20 cellular contexts compared by ENCODE assay signal in the genomic region with DNA sequence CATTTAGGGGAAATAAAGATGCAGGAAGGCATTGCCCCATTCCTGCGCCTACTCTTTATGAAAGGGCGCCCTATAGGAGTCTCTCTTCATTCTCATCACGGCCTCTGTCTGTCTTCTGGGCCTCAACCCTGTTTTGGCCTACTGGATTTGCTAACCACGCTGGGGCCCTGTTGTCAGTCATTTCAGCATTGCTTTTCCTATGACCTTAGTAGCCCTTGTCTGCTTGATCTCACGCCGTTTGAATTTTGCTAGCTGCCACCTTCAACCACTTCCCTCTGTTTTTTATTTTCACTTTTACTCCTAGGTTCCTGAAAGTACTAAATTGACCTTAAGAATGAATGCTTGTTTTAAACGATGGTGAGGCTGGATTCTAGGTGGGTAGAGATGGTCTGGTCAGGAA.
DNase-seq lines count a peak whose midpoint lies in the region; ATAC-seq and TF ChIP-seq lines count a peak whose summit lies in the region.
"Had no signal": no experiment of that assay in that cellular context is flagged by ENCODE, and none has a peak within 500 bp of the region (broad histone marks: within the 10 kb centered on the region; RNA-seq: fewer than 3 reads in every experiment).

No MANE protein-coding gene starts in this region.

- no peak overlapping the region for H3K27ac ChIP-seq in SK-N-SH (ENCODE audit: low read depth in 2 of 2, low read length in 1 of 2)
- H3K27ac ChIP-seq: A549, cardiac muscle cell, left lung, ovary had no signal

- H3F3A ChIP-seq in SK-N-SH (replicated peaks; ENCODE audit: insufficient read depth) = no peaks in the 10 kb centered on the region

- 96% methylated on average over 7 of the region's 7 CpGs for WGBS in SK-N-SH (ENCODE audit: low lambda C conversion rate)

- H3K9ac ChIP-seq in SK-N-SH = no peak overlapping the region

- H3K27me3 ChIP-seq in SK-N-SH (ENCODE audit: insufficient read depth) = no peaks in the 10 kb centered on the region
- H3K27me3 ChIP-seq: cardiac muscle cell, left lung, ovary had no signal

- peak; percentile 19 for DNase-seq in activated CD4-positive, alpha-beta T cell treated with anti-CD3 and anti-CD28 coated beads, Interleukin-2, amount 10 ng/mL, durations not matched to agents 7 days and 5 days
- no peak for DNase-seq in activated CD4-positive, alpha-beta T cell treated with anti-CD3 and anti-CD28 coated beads for 1 hour
- no peak for DNase-seq in activated T-helper 1 cell treated with anti-CD3 and anti-CD28 coated beads, Interleukin-12 subunit alpha, Interleukin-12 subunit beta, Interleukin-2, Interleukin-4 antibody, amounts not matched to agents 30 ng/mL and 10 ng/mL and 1 ng/mL, durations not matched to agents 14 hours and 24 hours and 36 hours (ENCODE audit: low spot score)
- DNase-seq in stimulated activated effector memory CD8-positive, alpha-beta T cell treated with anti-CD3 and anti-CD28 coated beads, Interleukin-12 subunit alpha, Interleukin-12 subunit beta, amount 100 ng/mL, for 72 hours (ENCODE audit: low spot score in 2 of 2) = no peak
- DNase-seq in SK-N-SH = no peak
- no peak for DNase-seq in germinal center (ENCODE audit: low spot score)
- DNase-seq: activated CD4-positive, CD25-positive, alpha-beta regulatory T cell treated with anti-CD3 and anti-CD28 coated beads, Interleukin-2, amount 50 U/mL, for 72 hours; activated naive CD4-positive, alpha-beta T cell; anterior cingulate cortex; left lung; naive thymus-derived CD8-positive, alpha-beta T cell; NCI-H187 treated with DMSO at 0.1 percent for 48 hours; NCI-H69; ovary; stimulated activated CD4-positive, alpha-beta T cell treated with anti-CD3 and anti-CD28 coated beads, Interleukin-4, amount 100 ng/mL, for 1 hour; trophoblast cell had no signal

- no peaks in the 10 kb centered on the region for H3K4me1 ChIP-seq in SK-N-SH (ENCODE audit: control insufficient read depth in 1 of 2, insufficient read depth in 2 of 2, low read depth in 1 of 2, low read length in 1 of 2)
- H3K4me1 ChIP-seq: A549, left lung had no signal

- ATAC-seq in HG02610 (IDR thresholded peaks at IDR 0.05; ENCODE audit: unreplicated experiment) = peak; percentile 67
- ATAC-seq in stimulated activated effector memory CD8-positive, alpha-beta T cell treated with anti-CD3 and anti-CD28 coated beads, Interleukin-12 subunit alpha, Interleukin-12 subunit beta, amount 100 ng/mL, for 72 hours = peak; percentile 69
- no peak for ATAC-seq in HG03520 (IDR thresholded peaks at IDR 0.05; ENCODE audit: unreplicated experiment)
- ATAC-seq: A549; left lung; naive thymus-derived CD8-positive, alpha-beta T cell had no signal

- peaks cover 67% of the 10 kb centered on the region for H3K36me3 Mint-ChIP-seq in activated CD4-positive, alpha-beta T cell treated with anti-CD3 and anti-CD28 coated beads, Interleukin-2, amount 10 ng/mL, durations not matched to agents 7 days and 5 days (ENCODE audit: low read depth)
- H3K36me3 Mint-ChIP-seq in activated T-helper 1 cell treated with anti-CD3 and anti-CD28 coated beads, Interleukin-12 subunit alpha, Interleukin-12 subunit beta, Interleukin-2, Interleukin-4 antibody, amounts not matched to agents 30 ng/mL and 10 ng/mL and 1 ng/mL, durations not matched to agents 14 hours and 24 hours and 36 hours (ENCODE audit: low read depth) = peaks cover 48% of the 10 kb centered on the region
- peaks cover 87% of the 10 kb centered on the region for H3K36me3 Mint-ChIP-seq in stimulated activated effector memory CD8-positive, alpha-beta T cell treated with anti-CD3 and anti-CD28 coated beads, Interleukin-12 subunit alpha, Interleukin-12 subunit beta, amount 100 ng/mL, for 72 hours

- no peak for TF ChIP-seq EP300 in SK-N-SH (IDR thresholded peaks at IDR 0.05; ENCODE audit: borderline replicate concordance in 1 of 2, low read depth in 1 of 2, low read length in 1 of 2)

- no peaks in the 10 kb centered on the region for H4K20me1 ChIP-seq in SK-N-SH (ENCODE audit: insufficient read depth)

- peak overlapping the region; percentile 75 for H3K27ac Mint-ChIP-seq in activated CD4-positive, alpha-beta T cell treated with anti-CD3 and anti-CD28 coated beads, Interleukin-2, amount 10 ng/mL, durations not matched to agents 7 days and 5 days
- H3K27ac Mint-ChIP-seq in activated T-helper 1 cell treated with anti-CD3 and anti-CD28 coated beads, Interleukin-12 subunit alpha, Interleukin-12 subunit beta, Interleukin-2, Interleukin-4 antibody, amounts not matched to agents 30 ng/mL and 10 ng/mL and 1 ng/mL, durations not matched to agents 14 hours and 24 hours and 36 hours = peak overlapping the region; percentile 40
- peak overlapping the region; percentile 84 for H3K27ac Mint-ChIP-seq in stimulated activated effector memory CD8-positive, alpha-beta T cell treated with anti-CD3 and anti-CD28 coated beads, Interleukin-12 subunit alpha, Interleukin-12 subunit beta, amount 100 ng/mL, for 72 hours

- no peaks in the 10 kb centered on the region for H3K79me2 ChIP-seq in SK-N-SH (ENCODE audit: insufficient read depth)

- intact Hi-C loops in activated T-helper 1 cell treated with anti-CD3 and anti-CD28 coated beads, Interleukin-12 subunit alpha, Interleukin-12 subunit beta, Interleukin-2, Interleukin-4 antibody, amounts not matched to agents 30 ng/mL and 10 ng/mL and 1 ng/mL, durations not matched to agents 14 hours and 24 hours and 36 hours (cut with micrococcal nuclease) = no loop called here

- no peak overlapping the region for H3K4me2 ChIP-seq in SK-N-SH
- H3K4me2 ChIP-seq: A549 had no signal

- POLR2A ChIA-PET in activated CD4-positive, alpha-beta T cell treated with anti-CD3 and anti-CD28 coated beads, Interleukin-2, amount 10 ng/mL, durations not matched to agents 7 days and 5 days (lab: Charles Lee) = no interaction called here
- POLR2A ChIA-PET in SK-N-SH (lab: Yijun Ruan, JAX) = no interaction called here

- no peak overlapping the region for H3K4me3 ChIP-seq in SK-N-SH (ENCODE audit: low read depth in 2 of 2, low read length in 1 of 2)
- H3K4me3 ChIP-seq: A549, cardiac muscle cell, left lung, ovary had no signal

- H3K4me3 Mint-ChIP-seq in activated CD4-positive, alpha-beta T cell treated with anti-CD3 and anti-CD28 coated beads, Interleukin-2, amount 10 ng/mL, durations not matched to agents 7 days and 5 days = no peak overlapping the region
- H3K4me3 Mint-ChIP-seq in activated T-helper 1 cell treated with anti-CD3 and anti-CD28 coated beads, Interleukin-12 subunit alpha, Interleukin-12 subunit beta, Interleukin-2, Interleukin-4 antibody, amounts not matched to agents 30 ng/mL and 10 ng/mL and 1 ng/mL, durations not matched to agents 14 hours and 24 hours and 36 hours = no peak overlapping the region
- peak overlapping the region; percentile 3 for H3K4me3 Mint-ChIP-seq in stimulated activated effector memory CD8-positive, alpha-beta T cell treated with anti-CD3 and anti-CD28 coated beads, Interleukin-12 subunit alpha, Interleukin-12 subunit beta, amount 100 ng/mL, for 72 hours
- H3K4me3 Mint-ChIP-seq: naive thymus-derived CD8-positive, alpha-beta T cell had no signal

- H3K9me2 ChIP-seq in SK-N-SH = no peaks in the 10 kb centered on the region

- no peak for TF ChIP-seq CTCF in SK-N-SH (IDR thresholded peaks at IDR 0.05)

- no peaks in the 10 kb centered on the region for H3K27me3 Mint-ChIP-seq in activated CD4-positive, alpha-beta T cell treated with anti-CD3 and anti-CD28 coated beads, Interleukin-2, amount 10 ng/mL, durations not matched to agents 7 days and 5 days
- no peaks in the 10 kb centered on the region for H3K27me3 Mint-ChIP-seq in activated T-helper 1 cell treated with anti-CD3 and anti-CD28 coated beads, Interleukin-12 subunit alpha, Interleukin-12 subunit beta, Interleukin-2, Interleukin-4 antibody, amounts not matched to agents 30 ng/mL and 10 ng/mL and 1 ng/mL, durations not matched to agents 14 hours and 24 hours and 36 hours (ENCODE audit: insufficient read depth)
- H3K27me3 Mint-ChIP-seq: naive thymus-derived CD8-positive, alpha-beta T cell had no signal

- H3K4me1 Mint-ChIP-seq in activated CD4-positive, alpha-beta T cell treated with anti-CD3 and anti-CD28 coated beads, Interleukin-2, amount 10 ng/mL, durations not matched to agents 7 days and 5 days = peaks cover 20% of the 10 kb centered on the region
- H3K4me1 Mint-ChIP-seq in activated T-helper 1 cell treated with anti-CD3 and anti-CD28 coated beads, Interleukin-12 subunit alpha, Interleukin-12 subunit beta, Interleukin-2, Interleukin-4 antibody, amounts not matched to agents 30 ng/mL and 10 ng/mL and 1 ng/mL, durations not matched to agents 14 hours and 24 hours and 36 hours (ENCODE audit: low read depth) = peaks cover 13% of the 10 kb centered on the region
- peaks cover 24% of the 10 kb centered on the region for H3K4me1 Mint-ChIP-seq in stimulated activated effector memory CD8-positive, alpha-beta T cell treated with anti-CD3 and anti-CD28 coated beads, Interleukin-12 subunit alpha, Interleukin-12 subunit beta, amount 100 ng/mL, for 72 hours

- H3K9me3 ChIP-seq in SK-N-SH = no peaks in the 10 kb centered on the region
- H3K9me3 ChIP-seq: A549, left lung, ovary had no signal

- CTCF ChIA-PET in activated CD4-positive, alpha-beta T cell treated with anti-CD3 and anti-CD28 coated beads, Interleukin-2, amount 10 ng/mL, durations not matched to agents 7 days and 5 days (lab: Charles Lee) = interaction anchor here (0.5 kb wide), 1 partner anchor 176 kb away, joined by 4 read pairs; no protein-coding TSS in a partner anchor
- CTCF ChIA-PET in SK-N-SH (lab: Yijun Ruan, JAX) = interaction anchor here (2.4 kb wide), 1 partner anchor 312 kb away, joined by 10 read pairs; no protein-coding TSS in a partner anchor

- H2AFZ ChIP-seq in SK-N-SH (ENCODE audit: low read depth) = no peak overlapping the region

- no peaks in the 10 kb centered on the region for H3K9me3 Mint-ChIP-seq in activated CD4-positive, alpha-beta T cell treated with anti-CD3 and anti-CD28 coated beads, Interleukin-2, amount 10 ng/mL, durations not matched to agents 7 days and 5 days
- no peaks in the 10 kb centered on the region for H3K9me3 Mint-ChIP-seq in activated T-helper 1 cell treated with anti-CD3 and anti-CD28 coated beads, Interleukin-12 subunit alpha, Interleukin-12 subunit beta, Interleukin-2, Interleukin-4 antibody, amounts not matched to agents 30 ng/mL and 10 ng/mL and 1 ng/mL, durations not matched to agents 14 hours and 24 hours and 36 hours
- no peaks in the 10 kb centered on the region for H3K9me3 Mint-ChIP-seq in stimulated activated effector memory CD8-positive, alpha-beta T cell treated with anti-CD3 and anti-CD28 coated beads, Interleukin-12 subunit alpha, Interleukin-12 subunit beta, amount 100 ng/mL, for 72 hours
- H3K9me3 Mint-ChIP-seq: naive thymus-derived CD8-positive, alpha-beta T cell had no signal

- TF ChIP-seq RAD21 in SK-N-SH (IDR thresholded peaks at IDR 0.05; ENCODE audit: low read length) = no peak

- H3K36me3 ChIP-seq in SK-N-SH (replicated peaks in 1 of 2; ENCODE audit: control insufficient read depth in 1 of 2, insufficient read depth in 2 of 2, low read length in 1 of 2) = peaks cover 8% of the 10 kb centered on the region in 2 experiments
- H3K36me3 ChIP-seq: ovary had no signal

TF ChIP-seq in SK-N-SH, 30 proteins besides CTCF, POLR2A, EP300 and RAD21 (continues in another document):
- TF ChIP-seq SIN3A (IDR thresholded peaks at IDR 0.05; ENCODE audit: borderline replicate concordance, low read depth, low read length) (no peak), JUND (IDR thresholded peaks at IDR 0.05) (no peak), CHD2 (IDR thresholded peaks at IDR 0.05; ENCODE audit: low read length, partially characterized antibody) (no peak), TCF12 (IDR thresholded peaks at IDR 0.05) (no peak)
